Comparison of ENCODE assay signal across 9 cellular contexts in genomic region chrX:40325161-40325560, GRCh38.
"Had no signal": no experiment of that assay in that cellular context is flagged by ENCODE, and none has a peak within 500 bp of the region (broad histone marks: within the 10 kb centered on the region; RNA-seq: fewer than 3 reads in every experiment).

No MANE protein-coding gene starts in this region.

- FAIRE-seq: H1, H54, HepG2 had no signal

- H3K4me2 ChIP-seq: GM23338 had no signal

- H3K4me3 Mint-ChIP-seq: GM23338, H9, IgD-negative memory B cell had no signal

- H3K27ac ChIP-seq: HL-60 had no signal

- H3K4me1 Mint-ChIP-seq: IgD-negative memory B cell had no signal

- H2AFZ ChIP-seq: GM23338 had no signal

- H3K27ac Mint-ChIP-seq: GM23338, H9, IgD-negative memory B cell had no signal

- H3K36me3 Mint-ChIP-seq: IgD-negative memory B cell had no signal

- H3K4me3 ChIP-seq: GM23338 had no signal

- ATAC-seq: GM23338, HepG2 had no signal

- DNase-seq: H9, HCEC 1CT, KBM-7 had no signal
